ENCODE assay signal across 1 cellular context in the genomic region with DNA sequence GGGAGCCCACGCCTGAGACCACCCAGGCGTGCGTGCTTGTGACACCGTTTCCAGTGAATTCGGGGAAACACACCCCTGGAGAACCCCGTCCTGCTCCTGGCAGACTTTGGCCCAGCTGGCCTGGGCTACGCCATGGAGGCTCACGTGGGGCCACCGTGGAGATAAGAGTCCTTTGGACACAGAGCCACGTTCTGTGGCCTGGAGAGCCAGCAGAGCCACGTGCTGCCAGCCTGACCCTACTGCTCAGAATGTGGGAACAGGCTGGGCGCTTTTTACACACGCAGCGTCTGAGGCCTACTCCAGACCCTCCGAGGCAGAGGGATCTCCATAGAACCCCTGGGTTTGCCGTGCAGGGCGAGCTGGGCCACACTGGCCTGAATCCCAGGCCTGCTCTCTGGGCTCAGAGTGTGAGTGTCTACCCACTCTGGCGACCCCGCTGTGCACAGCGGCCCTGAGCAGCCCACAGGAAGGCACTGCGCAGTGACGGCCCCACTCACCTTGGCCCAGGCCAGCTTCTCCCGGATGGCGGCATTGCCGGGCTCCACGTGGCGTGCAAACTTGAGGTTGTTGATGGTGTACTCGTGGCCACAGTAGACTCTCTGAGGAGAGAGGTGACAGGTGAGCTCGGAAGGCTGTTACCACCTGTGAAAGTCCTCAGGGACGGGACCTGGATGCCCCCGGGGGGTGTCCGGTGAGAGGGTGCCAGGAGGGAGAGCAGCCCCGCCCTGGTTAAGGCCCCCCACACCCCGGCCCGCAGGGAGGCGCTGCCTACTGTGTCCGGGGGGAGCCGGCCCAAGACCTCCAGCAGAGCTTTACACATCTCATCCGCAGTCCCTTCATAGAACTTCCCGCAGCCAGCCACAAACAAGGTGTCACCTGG.
TF ChIP-seq lines count a peak whose summit lies in the region.

No MANE protein-coding gene starts in this region.

TF ChIP-seq in HepG2, 621 proteins besides CTCF, POLR2A, EP300 and RAD21:
- TF ChIP-seq NCOA1 (CRISPR knock-in tag; IDR thresholded peaks at IDR 0.05) (no peak), AKAP8 (CRISPR knock-in tag; IDR thresholded peaks at IDR 0.05) (0 out of 2 replicates have a peak, but pooled peaks have one; percentile 27)
